In the genomic region with DNA sequence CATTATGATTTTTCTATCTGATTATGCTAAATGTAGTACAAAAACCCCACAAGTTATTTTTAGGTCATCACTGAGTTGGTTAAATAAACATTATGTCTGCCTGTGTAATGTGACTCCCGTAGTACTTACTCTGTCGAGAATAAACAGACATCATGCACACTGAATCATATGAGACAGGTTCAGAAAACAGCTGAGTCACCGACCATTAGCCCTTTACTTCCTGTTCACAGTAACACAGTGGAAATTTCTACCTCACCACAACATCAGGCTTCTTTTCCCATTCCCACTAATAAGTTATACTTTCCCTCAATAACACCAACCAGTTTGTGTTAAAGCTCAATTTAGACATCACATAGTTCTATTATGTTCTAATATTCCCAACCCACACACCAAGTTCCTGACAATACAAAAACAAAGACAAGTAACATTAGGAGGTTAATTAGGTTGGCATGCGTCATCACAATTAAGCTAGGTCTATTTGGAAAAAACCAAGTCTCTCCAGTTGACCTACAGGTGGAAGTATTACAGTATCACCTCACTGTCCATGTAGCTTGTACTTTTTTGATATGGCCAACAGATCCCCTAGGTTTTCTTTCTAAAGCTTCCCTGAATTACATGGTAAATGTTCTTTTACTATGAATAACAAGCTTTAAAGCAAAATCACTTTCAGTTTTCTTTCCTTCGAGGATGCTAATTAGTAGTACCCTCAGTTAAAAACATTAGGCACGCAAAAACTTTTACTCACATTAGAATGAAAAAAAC, we compare ENCODE assay signal across 8 cellular contexts.
DNase-seq lines count a peak whose midpoint lies in the region; ATAC-seq, FAIRE-seq and TF ChIP-seq lines count a peak whose summit lies in the region.

No MANE protein-coding gene starts in this region.

- peak; percentile 24 for DNase-seq in CMK (ENCODE audit: low read depth)
- DNase-seq in NCI-H2171 treated with DMSO at 0.1 percent for 48 hours (lab: John Stamatoyannopoulos, UW): peak; percentile 94
- peak; percentile 99 for DNase-seq in fibroblast of lung (ENCODE audit: low read depth in 2 of 2)
- no peak for DNase-seq in neural crest cell (ENCODE audit: low read depth, low spot score)
- DNase-seq in D721Med (ENCODE audit: insufficient read length, low spot score): no peak

- H3K9me3 Mint-ChIP-seq in neural crest cell: peaks cover 4% of the 10 kb centered on the region

- H4K20me1 ChIP-seq in fibroblast of lung (ENCODE audit: control insufficient read depth, extremely low read depth, insufficient read depth, low read length): no peaks in the 10 kb centered on the region

- no peaks in the 10 kb centered on the region for H3K36me3 ChIP-seq in fibroblast of lung (ENCODE audit: control insufficient read depth, insufficient read depth, low read length)

- H3K9me3 ChIP-seq in fibroblast of lung (ENCODE audit: control insufficient read depth, insufficient read depth, low read depth, low read length): no peaks in the 10 kb centered on the region

- H3K27ac ChIP-seq in fibroblast of lung (ENCODE audit: insufficient read depth, low read length): peak overlapping the region; percentile 91

- no peak for TF ChIP-seq CTCF in fibroblast of lung (conservative IDR thresholded peaks at IDR 0.05 in 1 of 2, IDR thresholded peaks at IDR 0.05 in 1 of 2; ENCODE audit: low read depth in 1 of 2, low read length in 2 of 2)
- TF ChIP-seq CTCF in neural crest cell (conservative IDR thresholded peaks at IDR 0.05): no peak
- TF ChIP-seq CTCF in D721Med (IDR thresholded peaks at IDR 0.05; ENCODE audit: insufficient read depth, missing control alignments): no peak

- H3K9ac ChIP-seq in fibroblast of lung (ENCODE audit: insufficient read depth, low read length): peak overlapping the region; percentile 13

- H3K27ac Mint-ChIP-seq in neural crest cell (ENCODE audit: unreplicated experiment): peak overlapping the region; percentile 88

- ATAC-seq in GM19023 (IDR thresholded peaks at IDR 0.05; ENCODE audit: unreplicated experiment) (peak; percentile 87), HG03342 (IDR thresholded peaks at IDR 0.05; ENCODE audit: unreplicated experiment) (peak; percentile 95)
- ATAC-seq in activated CD4-positive, CD25-positive, alpha-beta regulatory T cell treated with anti-CD3 and anti-CD28 coated beads, Interleukin-2, amount 50 U/mL, for 24 hours: peak; percentile 99

- no peaks in the 10 kb centered on the region for H3K27me3 Mint-ChIP-seq in neural crest cell (ENCODE audit: low read depth)

- peaks cover 16% of the 10 kb centered on the region for H3K4me1 Mint-ChIP-seq in neural crest cell

- peaks cover 19% of the 10 kb centered on the region for H3K36me3 Mint-ChIP-seq in neural crest cell (ENCODE audit: low read depth)

- peak overlapping the region; percentile 6 to 35 (median 20) for H3K4me3 ChIP-seq in fibroblast of lung (replicated peaks in 1 of 4; ENCODE audit: control extremely low read depth in 1 of 4, insufficient read depth in 1 of 4, low read depth in 3 of 4, low read length in 4 of 4)

- no peaks in the 10 kb centered on the region for H3K27me3 ChIP-seq in fibroblast of lung (ENCODE audit: control insufficient read depth, insufficient read depth, low read length)

- peaks cover 14% of the 10 kb centered on the region for H3K79me2 ChIP-seq in fibroblast of lung (ENCODE audit: control insufficient read depth, insufficient read depth, low read length)

- no peak for FAIRE-seq in D721Med (lab: Jason Lieb, UNC)

- peaks cover 4% of the 10 kb centered on the region for H3K4me1 ChIP-seq in fibroblast of lung (ENCODE audit: control insufficient read depth, extremely low read depth, insufficient read depth, low read length)

- peak overlapping the region; percentile 95 for H3K4me2 ChIP-seq in fibroblast of lung (ENCODE audit: extremely low read depth, insufficient read depth, low read length)

- no peak overlapping the region for H2AFZ ChIP-seq in fibroblast of lung (ENCODE audit: low read length)

- H3K4me3 Mint-ChIP-seq in neural crest cell: no peak overlapping the region

Comparison
In these comparisons a context has a peak if more than half of its experiments do, and no peak if none do; other contexts are left out.
1. DNase-seq: peak in CMK (single experiment), NCI-H2171 treated with DMSO at 0.1 percent for 48 hours (single experiment) and fibroblast of lung (2 of 2); none in neural crest cell (single experiment) and D721Med (single experiment).
2. Peak in every context shown above with its lines, with median percentiles within 50 percentile points of each other: ATAC-seq.